In genomic region chr9:27888661-27889295, GRCh38 we compare ENCODE assay signal across 8 cellular contexts.
DNase-seq lines count a peak whose midpoint lies in the region; ATAC-seq, FAIRE-seq and TF ChIP-seq lines count a peak whose summit lies in the region.

No MANE protein-coding gene starts in this region.

- ATAC-seq in GM21515 (IDR thresholded peaks at IDR 0.05; ENCODE audit: unreplicated experiment), result peak; percentile 99
- peak; percentile 99 for ATAC-seq in HG03565 (IDR thresholded peaks at IDR 0.05; ENCODE audit: unreplicated experiment)

- DNase-seq in NCI-H2171 treated with DMSO at 0.1 percent for 48 hours (lab: John Stamatoyannopoulos, UW) (peak; percentile 1), NCI-H2171 (lab: John Stamatoyannopoulos, UW) (no peak), kidney (no peak), urothelium cell line (ENCODE audit: low spot score) (peak; percentile 53), HTR-8/SVneo (ENCODE audit: insufficient read length, low spot score) (no peak)
- peak; percentile 62 for DNase-seq in activated CD8-positive, alpha-beta memory T cell treated with anti-CD3 and anti-CD28 coated beads for 24 hours

- H3K27ac ChIP-seq in kidney (ENCODE audit: low read depth in 2 of 2, low read length in 2 of 2), result no peak overlapping the region

- H3K36me3 ChIP-seq in kidney (ENCODE audit: control insufficient read depth in 1 of 2, insufficient read depth in 2 of 2, low read length in 2 of 2), result no peaks in the 10 kb centered on the region

- H3K4me1 ChIP-seq in kidney (ENCODE audit: control insufficient read depth in 1 of 2, insufficient read depth in 1 of 2, low read depth in 1 of 2, low read length in 2 of 2), result no peaks in the 10 kb centered on the region

- TF ChIP-seq CTCF in kidney (IDR thresholded peaks at IDR 0.05; ENCODE audit: borderline replicate concordance, extremely low read depth, insufficient read depth), result peak; percentile 63

- no peak overlapping the region for H3K9ac ChIP-seq in kidney (ENCODE audit: low read length in 2 of 2)

- FAIRE-seq in kidney (lab: Jason Lieb, UNC) (no peak), urothelium cell line (lab: Jason Lieb, UNC) (peak; percentile 82), HTR-8/SVneo (lab: Jason Lieb, UNC) (no peak)

- H3K4me3 ChIP-seq in kidney (ENCODE audit: low read length in 2 of 2), result no peak overlapping the region

- no peaks in the 10 kb centered on the region for H3K9me3 ChIP-seq in kidney (ENCODE audit: control insufficient read depth in 1 of 2, low read length in 2 of 2)

- intact Hi-C loops in kidney (cut with DNase I), result no loop called here

Comparison
In these comparisons a context has a peak if more than half of its experiments do, and no peak if none do; other contexts are left out.
1. DNase-seq: peak in NCI-H2171 treated with DMSO at 0.1 percent for 48 hours (single experiment), activated CD8-positive, alpha-beta memory T cell treated with anti-CD3 and anti-CD28 coated beads for 24 hours (single experiment) and urothelium cell line (single experiment); none in NCI-H2171 (single experiment), kidney (single experiment) and HTR-8/SVneo (single experiment).